Comparison of ENCODE assay signal across 17 cellular contexts in genomic region chr6:5093231-5094015, GRCh38. TPM values are rescaled to one million over a fixed set of nuclear protein-coding genes. Genes with fewer than 3 reads are reported as not detected.
DNase-seq lines count a peak whose midpoint lies in the region; ATAC-seq and TF ChIP-seq lines count a peak whose summit lies in the region.
"Had no signal": no experiment of that assay in that cellular context is flagged by ENCODE, and none has a peak within 500 bp of the region (broad histone marks: within the 10 kb centered on the region; RNA-seq: fewer than 3 reads in every experiment).

No MANE protein-coding gene starts in this region.

- TF ChIP-seq CTCF in heart left ventricle (IDR thresholded peaks at IDR 0.05): no peak

- H3K14ac ChIP-seq in mesenchymal stem cell (ENCODE audit: low read length in 2 of 2): no peak overlapping the region

- H3K79me1 ChIP-seq in mesenchymal stem cell (replicated peaks; ENCODE audit: low read length, poor library complexity, severe bottlenecking): no peaks in the 10 kb centered on the region

- H2BK120ac ChIP-seq in mesenchymal stem cell (ENCODE audit: low read depth, low read length): peak overlapping the region; percentile 67

- H2BK12ac ChIP-seq in mesenchymal stem cell (ENCODE audit: low read length in 2 of 2): peak overlapping the region in 1 of 2 experiments; percentile 96

- intact Hi-C loops in Right ventricle myocardium inferior (cut with DNase I): no loop called here
- intact Hi-C loops in cardiac septum (cut with DNase I): no loop called here
- intact Hi-C loops in heart left ventricle (cut with DNase I): no loop called here
- intact Hi-C loops in naive thymus-derived CD4-positive, alpha-beta T cell (cut with micrococcal nuclease): no loop called here

- peaks cover 0 to 26% (median 16%) of the 10 kb centered on the region in 7 donors for H3K4me1 Mint-ChIP-seq in naive thymus-derived CD4-positive, alpha-beta T cell

- no peaks in the 10 kb centered on the region for H3K9me3 ChIP-seq in heart left ventricle
- no peaks in the 10 kb centered on the region for H3K9me3 ChIP-seq in mesenchymal stem cell (ENCODE audit: control insufficient read depth, low read length)
- no peaks in the 10 kb centered on the region for H3K9me3 ChIP-seq in naive thymus-derived CD4-positive, alpha-beta T cell (ENCODE audit: control insufficient read depth in 2 of 3, low read length in 3 of 3)
- H3K9me3 ChIP-seq: SJSA1 had no signal

- H3K27me3 ChIP-seq in heart left ventricle (no peaks in the 10 kb centered on the region), mesenchymal stem cell (ENCODE audit: control insufficient read depth in 1 of 2, insufficient read depth in 1 of 2, low read length in 2 of 2) (peaks cover 0 to 4% of the 10 kb centered on the region in 2 experiments)
- no peaks in the 10 kb centered on the region for H3K27me3 ChIP-seq in naive thymus-derived CD4-positive, alpha-beta T cell (ENCODE audit: control insufficient read depth in 2 of 2, insufficient read depth in 2 of 2, low read length in 2 of 2)

- H3K4me3 ChIP-seq in heart left ventricle: no peak overlapping the region
- H3K4me3 ChIP-seq in mesenchymal stem cell (ENCODE audit: insufficient read depth in 1 of 2, low read depth in 1 of 2, low read length in 2 of 2): no peak overlapping the region
- no peak overlapping the region for H3K4me3 ChIP-seq in naive thymus-derived CD4-positive, alpha-beta T cell (ENCODE audit: low read length)
- H3K4me3 ChIP-seq: SJSA1 had no signal

- H3K27ac ChIP-seq in heart left ventricle: peak overlapping the region in 11 of 12 donors; percentile 7 to 71 (median 53)
- no peak overlapping the region for H3K27ac ChIP-seq in mesenchymal stem cell (ENCODE audit: low read length, poor library complexity, severe bottlenecking)
- no peak overlapping the region for H3K27ac ChIP-seq in naive thymus-derived CD4-positive, alpha-beta T cell (ENCODE audit: low read depth, low read length)
- H3K27ac ChIP-seq: 22Rv1, C4-2B, SJSA1 had no signal

- H3K4ac ChIP-seq in mesenchymal stem cell (ENCODE audit: low read depth in 1 of 2, low read length in 2 of 2): no peak overlapping the region

- peak overlapping the region; percentile 41 to 80 for H3K18ac ChIP-seq in mesenchymal stem cell (ENCODE audit: low read depth in 1 of 2, low read length in 2 of 2)

- no peak overlapping the region for H3K27ac Mint-ChIP-seq in naive thymus-derived CD4-positive, alpha-beta T cell

- CTCF ChIA-PET in naive thymus-derived CD4-positive, alpha-beta T cell (lab: Charles Lee): no interaction called here

- H3K36me3 ChIP-seq in heart left ventricle (no peaks in the 10 kb centered on the region), mesenchymal stem cell (ENCODE audit: control insufficient read depth in 1 of 2, insufficient read depth in 2 of 2, low read depth in 1 of 2, low read length in 2 of 2) (peaks cover 0 to 3% of the 10 kb centered on the region in 2 experiments)
- no peaks in the 10 kb centered on the region for H3K36me3 ChIP-seq in naive thymus-derived CD4-positive, alpha-beta T cell (ENCODE audit: control insufficient read depth in 2 of 3, insufficient read depth in 3 of 3, low read length in 3 of 3)
- H3K36me3 ChIP-seq: SJSA1 had no signal

- POLR2A ChIA-PET in naive thymus-derived CD4-positive, alpha-beta T cell (lab: Charles Lee): no interaction called here

- H2BK5ac ChIP-seq in mesenchymal stem cell (ENCODE audit: low read depth, low read length, poor library complexity, severe bottlenecking): no peak overlapping the region

- no peak overlapping the region for H3K4me2 ChIP-seq in mesenchymal stem cell (ENCODE audit: low read length, poor library complexity, severe bottlenecking)

- no peak overlapping the region for H4K8ac ChIP-seq in mesenchymal stem cell (ENCODE audit: low read length)

- H4K91ac ChIP-seq in mesenchymal stem cell (ENCODE audit: low read length): peak overlapping the region; percentile 78

- no peak overlapping the region for H3K9ac ChIP-seq in mesenchymal stem cell (ENCODE audit: low read length)

- whole genome bisulfite sequencing in heart left ventricle, 4 donors: 67 to 75% (median 72%) methylated on average over 7 of the region's 7 CpGs
- WGBS in mesenchymal stem cell: 90% methylated on average over 7 of the region's 7 CpGs

- H2AK5ac ChIP-seq in mesenchymal stem cell (ENCODE audit: low read length, severe bottlenecking): peak overlapping the region; percentile 89

- no peaks in the 10 kb centered on the region for H3K9me3 Mint-ChIP-seq in naive thymus-derived CD4-positive, alpha-beta T cell

- ATAC-seq in Right ventricle myocardium inferior: peak; percentile 58
- peak; percentile 56 to 83 (median 72) for ATAC-seq in heart left ventricle
- no peak for ATAC-seq in GM18861 (IDR thresholded peaks at IDR 0.05; ENCODE audit: unreplicated experiment)
- ATAC-seq in naive thymus-derived CD4-positive, alpha-beta T cell: no peak

- no peak overlapping the region for H3K4me3 Mint-ChIP-seq in naive thymus-derived CD4-positive, alpha-beta T cell

- no peak for TF ChIP-seq POLR2A in heart left ventricle (IDR thresholded peaks at IDR 0.05)

- peaks cover 25 to 35% (median 28%) of the 10 kb centered on the region in 5 donors for H3K27me3 Mint-ChIP-seq in naive thymus-derived CD4-positive, alpha-beta T cell

- H2BK15ac ChIP-seq in mesenchymal stem cell (ENCODE audit: low read depth, poor library complexity, severe bottlenecking): peak overlapping the region; percentile 88

- peak overlapping the region in 1 of 2 experiments; percentile 50 for H3K23ac ChIP-seq in mesenchymal stem cell (ENCODE audit: low read length in 2 of 2)

- H3K36me3 Mint-ChIP-seq in naive thymus-derived CD4-positive, alpha-beta T cell: no peaks in the 10 kb centered on the region

- H3K4me1 ChIP-seq in heart left ventricle: peaks cover 0 to 51% (median 17%) of the 10 kb centered on the region in 12 donors
- peaks cover 13% of the 10 kb centered on the region for H3K4me1 ChIP-seq in mesenchymal stem cell (ENCODE audit: control insufficient read depth, insufficient read depth, low read depth, low read length)
- no peaks in the 10 kb centered on the region for H3K4me1 ChIP-seq in naive thymus-derived CD4-positive, alpha-beta T cell (ENCODE audit: control insufficient read depth in 2 of 2, insufficient read depth in 2 of 2, low read length in 2 of 2)

- no peak for DNase-seq in Right ventricle myocardium inferior (ENCODE audit: missing footprints)
- no peak for DNase-seq in cardiac septum (ENCODE audit: low spot score)
- peak in 4 of 5 donors; percentile 51 to 67 (median 54) for DNase-seq in heart left ventricle
- no peak for DNase-seq in mesenchymal stem cell
- no peak for DNase-seq in NCI-H510A (lab: John Stamatoyannopoulos, UW)
- DNase-seq in naive thymus-derived CD4-positive, alpha-beta T cell: no peak
- DNase-seq in DMS79 treated with DMSO at 0.1 percent for 48 hours (lab: John Stamatoyannopoulos, UW): no peak
- DNase-seq: DMS153, H7, MM.1S, NCI-H187 treated with DMSO at 0.1 percent for 48 hours, NCI-H510A treated with DMSO at 0.1 percent for 48 hours, RPMI8226 had no signal

- no peak overlapping the region for H2AFZ ChIP-seq in mesenchymal stem cell (ENCODE audit: low read depth, low read length)

RNA-seq across cellular contexts. Expression of gene PPP1R3G, which starts 8.3 kb away (rescaled TPM):
- 13.1 TPM for total RNA-seq in Right ventricle myocardium inferior
- total RNA-seq in cardiac septum: 7.7 TPM
- 10 to 100 TPM in 4 of 9 donors, 1 to 10 TPM in 5; 5.8 to 12.3 (median 9.7) TPM for total RNA-seq in heart left ventricle
- polyA plus RNA-seq in heart left ventricle: 1 to 10 TPM; 5.4 to 8.0 TPM
- polyA plus RNA-seq in mesenchymal stem cell (2013, experiment 1 of 2): 1.4 TPM
- polyA plus RNA-seq in mesenchymal stem cell (2013, experiment 2 of 2): 1.5 TPM
- total RNA-seq in naive thymus-derived CD4-positive, alpha-beta T cell: under 1 TPM in 3 of 5 experiments, not detected in 2; 0.07 to 0.24 (median 0.08) TPM
- not detected for polyA plus RNA-seq in naive thymus-derived CD4-positive, alpha-beta T cell

Comparison
In these comparisons a context has a peak if more than half of its experiments do, and no peak if none do; other contexts are left out.
1. DNase-seq: peak in heart left ventricle (4 of 5); none in Right ventricle myocardium inferior (single experiment), cardiac septum (single experiment), mesenchymal stem cell (single experiment), NCI-H510A (single experiment), naive thymus-derived CD4-positive, alpha-beta T cell (0 of 9) and DMS79 treated with DMSO at 0.1 percent for 48 hours (single experiment).
2. ATAC-seq: peak in Right ventricle myocardium inferior (single experiment) and heart left ventricle (4 of 4); none in GM18861 (single experiment) and naive thymus-derived CD4-positive, alpha-beta T cell (single experiment).
3. H3K27ac ChIP-seq: peak in heart left ventricle (11 of 12); none in mesenchymal stem cell (single experiment) and naive thymus-derived CD4-positive, alpha-beta T cell (single experiment).